In the genomic region with DNA sequence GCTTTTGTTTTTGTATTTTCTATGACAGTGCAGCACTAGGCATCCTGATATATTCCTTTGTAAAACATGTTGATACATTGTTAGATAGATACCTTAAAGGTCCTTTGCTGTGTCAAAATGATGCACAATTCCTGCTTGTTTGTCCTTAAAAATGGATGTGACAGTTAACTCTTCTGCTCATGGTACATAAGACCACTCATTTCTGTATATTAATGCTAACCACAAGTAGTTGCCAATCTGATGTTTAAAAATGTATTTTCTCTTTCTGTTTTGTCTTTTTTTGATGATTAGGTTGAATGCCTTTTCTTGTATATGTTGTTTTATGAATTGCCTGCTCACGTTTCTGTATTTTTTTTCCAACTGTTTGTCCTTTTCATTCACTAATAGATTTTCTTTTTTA, we compare ENCODE assay signal across 17 cellular contexts. TPM values are rescaled to one million over a fixed set of nuclear protein-coding genes. Genes with fewer than 3 reads are reported as not detected.
DNase-seq lines count a peak whose midpoint lies in the region; ATAC-seq and TF ChIP-seq lines count a peak whose summit lies in the region.
"Had no signal": no experiment of that assay in that cellular context is flagged by ENCODE, and none has a peak within 500 bp of the region (broad histone marks: within the 10 kb centered on the region; RNA-seq: fewer than 3 reads in every experiment).

No MANE protein-coding gene starts in this region.

- TF ChIP-seq CTCF in Peyer's patch (IDR thresholded peaks at IDR 0.05) (no peak), mammary epithelial cell (conservative IDR thresholded peaks at IDR 0.05 in 1 of 2, IDR thresholded peaks at IDR 0.05 in 1 of 2; ENCODE audit: extremely low read depth in 1 of 2, insufficient read depth in 1 of 2, low read depth in 1 of 2, low read length in 2 of 2) (no peak), omental fat pad (IDR thresholded peaks at IDR 0.05) (no peak)

- H3K27me3 Mint-ChIP-seq in activated naive CD4-positive, alpha-beta T cell treated with anti-CD3 and anti-CD28 coated beads, Interleukin-2, amount 10 ng/mL, durations not matched to agents 7 days and 5 days: no peaks in the 10 kb centered on the region
- H3K27me3 Mint-ChIP-seq in stimulated activated naive B cell treated with anti-CD40 and anti-IgM and Interleukin-4, amounts not matched to agents 10 μg/mL and 1 μg/mL and 100 μg/mL, for 72 hours: no peaks in the 10 kb centered on the region

- H2AFZ ChIP-seq in mammary epithelial cell (ENCODE audit: low read depth, low read length): no peak overlapping the region
- H2AFZ ChIP-seq: neural progenitor cell had no signal

- intact Hi-C loops in mammary epithelial cell (cut with micrococcal nuclease): loop anchor here (5.0 kb wide), 1 partner anchor 33 kb away; a partner anchor contains a TSS

- 100% methylated on average over 1 of the region's 1 CpG for WGBS in mammary epithelial cell (ENCODE audit: low coverage, missing lambda C conversion rate)

- H3K27ac ChIP-seq in Peyer's patch: peak overlapping the region in 3 of 4 donors; percentile 27 to 43 (median 36)
- peak overlapping the region; percentile 52 for H3K27ac ChIP-seq in mammary epithelial cell (ENCODE audit: insufficient read depth, low read depth, low read length)
- H3K27ac ChIP-seq: KMS-11, neural progenitor cell, VCaP had no signal

- H3K4me1 ChIP-seq in Peyer's patch: peaks cover 0 to 19% (median 4%) of the 10 kb centered on the region in 4 donors
- H3K4me1 ChIP-seq in mammary epithelial cell (ENCODE audit: insufficient read depth, low read length): peaks cover 19% of the 10 kb centered on the region

- H3K36me3 ChIP-seq in Peyer's patch (no peaks in the 10 kb centered on the region), mammary epithelial cell (ENCODE audit: insufficient read depth, low read length) (no peaks in the 10 kb centered on the region)
- H3K36me3 ChIP-seq: brain microvascular endothelial cell had no signal

- peak; percentile 42 to 45 for ATAC-seq in stimulated activated naive B cell treated with anti-CD40 and anti-IgM and Interleukin-4, amounts not matched to agents 10 μg/mL and 1 μg/mL and 100 μg/mL, for 72 hours (replicated peaks)
- ATAC-seq in omental fat pad (ENCODE audit: low FRiP score): no peak
- ATAC-seq: sciatic nerve had no signal

- CTCF ChIA-PET in activated naive CD4-positive, alpha-beta T cell treated with anti-CD3 and anti-CD28 coated beads, Interleukin-2, amount 10 ng/mL, durations not matched to agents 7 days and 5 days (lab: Charles Lee): no interaction called here
- CTCF ChIA-PET in mammary epithelial cell (lab: Charles Lee; ENCODE audit: low non-redundant PET): no interaction called here

- H3K9me3 ChIP-seq in Peyer's patch (no peaks in the 10 kb centered on the region), mammary epithelial cell (replicated peaks; ENCODE audit: insufficient read depth, low read length) (no peaks in the 10 kb centered on the region)

- peak overlapping the region; percentile 75 for H3K27ac Mint-ChIP-seq in activated naive CD4-positive, alpha-beta T cell treated with anti-CD3 and anti-CD28 coated beads, Interleukin-2, amount 10 ng/mL, durations not matched to agents 7 days and 5 days
- peak overlapping the region; percentile 56 for H3K27ac Mint-ChIP-seq in stimulated activated naive B cell treated with anti-CD40 and anti-IgM and Interleukin-4, amounts not matched to agents 10 μg/mL and 1 μg/mL and 100 μg/mL, for 72 hours
- H3K27ac Mint-ChIP-seq: neural progenitor cell had no signal

- H3K4me3 ChIP-seq in Peyer's patch (no peak overlapping the region), mammary epithelial cell (replicated peaks in 1 of 3; ENCODE audit: insufficient read depth in 1 of 3, low read depth in 2 of 3, low read length in 3 of 3) (no peak overlapping the region)
- H3K4me3 ChIP-seq: lung, neural progenitor cell had no signal

- H3K4me1 Mint-ChIP-seq in activated naive CD4-positive, alpha-beta T cell treated with anti-CD3 and anti-CD28 coated beads, Interleukin-2, amount 10 ng/mL, durations not matched to agents 7 days and 5 days: peaks cover 88% of the 10 kb centered on the region
- peaks cover 26 to 69% of the 10 kb centered on the region in 2 donors for H3K4me1 Mint-ChIP-seq in stimulated activated naive B cell treated with anti-CD40 and anti-IgM and Interleukin-4, amounts not matched to agents 10 μg/mL and 1 μg/mL and 100 μg/mL, for 72 hours

- in situ Hi-C loops in mammary epithelial cell (cut with MboI; ENCODE audit: low sequenced_read_pairs in 2 of 2): no loop called here

- peak overlapping the region; percentile 50 for H3K4me3 Mint-ChIP-seq in activated naive CD4-positive, alpha-beta T cell treated with anti-CD3 and anti-CD28 coated beads, Interleukin-2, amount 10 ng/mL, durations not matched to agents 7 days and 5 days
- H3K4me3 Mint-ChIP-seq in stimulated activated naive B cell treated with anti-CD40 and anti-IgM and Interleukin-4, amounts not matched to agents 10 μg/mL and 1 μg/mL and 100 μg/mL, for 72 hours: peak overlapping the region in 1 of 2 donors; percentile 23
- H3K4me3 Mint-ChIP-seq: neural progenitor cell had no signal

- DNase-seq in activated naive CD4-positive, alpha-beta T cell treated with anti-CD3 and anti-CD28 coated beads, Interleukin-2, amount 10 ng/mL, durations not matched to agents 7 days and 5 days: no peak
- no peak for DNase-seq in activated naive CD4-positive, alpha-beta T cell treated with anti-CD3 and anti-CD28 coated beads, Interleukin-2, amount 50 U/mL, for 16 hours
- no peak for DNase-seq in Peyer's patch
- no peak for DNase-seq in mammary epithelial cell
- DNase-seq in stimulated activated naive B cell treated with anti-CD40 and anti-IgM and Interleukin-4, amounts not matched to agents 10 μg/mL and 1 μg/mL and 100 μg/mL, for 72 hours: no peak
- no peak for DNase-seq in omental fat pad (ENCODE audit: low spot score)
- no peak for DNase-seq in anterior cingulate cortex (lab: John Stamatoyannopoulos, UW)
- no peak for DNase-seq in NCI-H345 treated with DMSO at 0.1 percent for 48 hours (lab: John Stamatoyannopoulos, UW; ENCODE audit: unreplicated experiment)
- DNase-seq: NCI-H1436; NCI-H446; stimulated activated naive CD4-positive, alpha-beta T cell treated with Interleukin-2 at 50 U/mL for 16 hours had no signal

- dilution Hi-C loops in mammary epithelial cell (cut with HindIII; ENCODE audit: low sequenced_read_pairs): no loop called here

- H3K9ac ChIP-seq in mammary epithelial cell (ENCODE audit: insufficient read depth, low read length): peak overlapping the region; percentile 27
- H3K9ac ChIP-seq: KMS-11, neural progenitor cell had no signal

- no peak for TF ChIP-seq POLR2A in Peyer's patch (IDR thresholded peaks at IDR 0.05)

- H3K4me2 ChIP-seq in mammary epithelial cell (ENCODE audit: insufficient read depth, low read depth, low read length): peak overlapping the region; percentile 69
- H3K4me2 ChIP-seq: KMS-11, neural progenitor cell had no signal

- H3K36me3 Mint-ChIP-seq in activated naive CD4-positive, alpha-beta T cell treated with anti-CD3 and anti-CD28 coated beads, Interleukin-2, amount 10 ng/mL, durations not matched to agents 7 days and 5 days: peaks cover 45% of the 10 kb centered on the region
- H3K36me3 Mint-ChIP-seq in stimulated activated naive B cell treated with anti-CD40 and anti-IgM and Interleukin-4, amounts not matched to agents 10 μg/mL and 1 μg/mL and 100 μg/mL, for 72 hours: peaks cover 46 to 68% of the 10 kb centered on the region in 2 donors

- H3K79me2 ChIP-seq in mammary epithelial cell (ENCODE audit: insufficient read depth, low read length): peaks cover 95% of the 10 kb centered on the region

- no TSS peak for BruUV-seq in mammary epithelial cell (replicated peaks; lab: Mats Ljungman, UMichigan)

- H3K27me3 ChIP-seq in Peyer's patch: no peaks in the 10 kb centered on the region
- H3K27me3 ChIP-seq in mammary epithelial cell (ENCODE audit: insufficient read depth, low read length): no peaks in the 10 kb centered on the region
- H3K27me3 ChIP-seq: brain microvascular endothelial cell, neural progenitor cell had no signal

- peaks cover 5% of the 10 kb centered on the region for H3K9me3 Mint-ChIP-seq in activated naive CD4-positive, alpha-beta T cell treated with anti-CD3 and anti-CD28 coated beads, Interleukin-2, amount 10 ng/mL, durations not matched to agents 7 days and 5 days
- H3K9me3 Mint-ChIP-seq in stimulated activated naive B cell treated with anti-CD40 and anti-IgM and Interleukin-4, amounts not matched to agents 10 μg/mL and 1 μg/mL and 100 μg/mL, for 72 hours: peaks cover 7 to 14% of the 10 kb centered on the region in 2 donors

- H4K20me1 ChIP-seq in mammary epithelial cell (ENCODE audit: insufficient read depth, low read length): no peaks in the 10 kb centered on the region

RNA-seq across cellular contexts. Expression of a gene that starts 35.1 kb away (rescaled TPM):
- total RNA-seq in Peyer's patch (100 to 1,000 TPM in 1 of 4 donors, 10 to 100 TPM in 3; 24.3 to 193 (median 39.0) TPM), mammary epithelial cell (10 to 100 TPM; 33.3 to 41.0 TPM), omental fat pad (10 to 100 TPM; 23.9 to 70.0 (median 34.2) TPM)
- polyA plus RNA-seq in mammary epithelial cell: 8.2 TPM
- 59.9 TPM for polyA minus RNA-seq in mammary epithelial cell
